Comparison of ENCODE assay signal across 8 cellular contexts in genomic region chr9:133371261-133371711, GRCh38. TPM values are rescaled to one million over a fixed set of nuclear protein-coding genes. Genes with fewer than 3 reads are reported as not detected.
DNase-seq lines count a peak whose midpoint lies in the region; ATAC-seq, FAIRE-seq and TF ChIP-seq lines count a peak whose summit lies in the region.

No MANE protein-coding gene starts in this region.

- ATAC-seq in right lobe of liver, result no peak
- ATAC-seq in stimulated activated naive B cell treated with anti-CD40 and anti-IgM and Interleukin-4, amounts not matched to agents 10 μg/mL and 1 μg/mL and 100 μg/mL, for 72 hours (replicated peaks), result no peak

- H3K27ac Mint-ChIP-seq in T-helper 1 cell treated with Interleukin-12 subunit alpha and Interleukin-12 subunit beta and Interleukin-4 antibody, amounts not matched to agents 30 μg/mL and 1 μg/mL, for 36 hours, result peak overlapping the region; percentile 87
- peak overlapping the region; percentile 84 for H3K27ac Mint-ChIP-seq in stimulated activated naive B cell treated with anti-CD40 and anti-IgM and Interleukin-4, amounts not matched to agents 10 μg/mL and 1 μg/mL and 100 μg/mL, for 72 hours

- H3K27ac ChIP-seq in right lobe of liver (peak overlapping the region in 2 of 3 donors; percentile 23 to 65), mesendoderm (ENCODE audit: low read depth, low read length) (no peak overlapping the region)

- DNase-seq in activated gamma-delta T cell treated with Interleukin-2 at 50 U/mL for 16 hours, result peak; percentile 57
- no peak for DNase-seq in right lobe of liver
- DNase-seq in stimulated activated naive B cell treated with anti-CD40 and anti-IgM and Interleukin-4, amounts not matched to agents 10 μg/mL and 1 μg/mL and 100 μg/mL, for 72 hours, result no peak
- DNase-seq in MG63, result no peak
- no peak for DNase-seq in NCI-H1105 (lab: John Stamatoyannopoulos, UW)
- no peak for DNase-seq in RCC 7860 (ENCODE audit: low spot score)
- no peak for DNase-seq in mesendoderm

- no peak overlapping the region for H3K9ac ChIP-seq in mesendoderm (ENCODE audit: low read length)

- H3K4me2 ChIP-seq in mesendoderm (ENCODE audit: low read length), result no peak overlapping the region

- H3K4me1 ChIP-seq in right lobe of liver, result peaks cover 0 to 67% (median 36%) of the 10 kb centered on the region in 4 donors
- no peaks in the 10 kb centered on the region for H3K4me1 ChIP-seq in mesendoderm (ENCODE audit: control insufficient read depth, low read depth, low read length)

- no peak overlapping the region for H2BK120ac ChIP-seq in mesendoderm (ENCODE audit: low read depth, low read length)

- H3K56ac ChIP-seq in mesendoderm (ENCODE audit: low read length), result no peak overlapping the region

- no peaks in the 10 kb centered on the region for H3K9me3 Mint-ChIP-seq in T-helper 1 cell treated with Interleukin-12 subunit alpha and Interleukin-12 subunit beta and Interleukin-4 antibody, amounts not matched to agents 30 μg/mL and 1 μg/mL, for 36 hours
- no peaks in the 10 kb centered on the region for H3K9me3 Mint-ChIP-seq in stimulated activated naive B cell treated with anti-CD40 and anti-IgM and Interleukin-4, amounts not matched to agents 10 μg/mL and 1 μg/mL and 100 μg/mL, for 72 hours

- no peak overlapping the region for H3K18ac ChIP-seq in mesendoderm (ENCODE audit: low read length)

- H3K79me2 ChIP-seq in mesendoderm (ENCODE audit: control insufficient read depth, insufficient read depth, low read length), result peaks cover 82% of the 10 kb centered on the region

- no peak overlapping the region for H3K23ac ChIP-seq in mesendoderm (ENCODE audit: low read length)

- H2BK5ac ChIP-seq in mesendoderm (ENCODE audit: low read length), result no peak overlapping the region

- no peak for FAIRE-seq in RCC 7860 (lab: Jason Lieb, UNC)

- 57% methylated on average over 6 of the region's 12 CpGs for WGBS in right lobe of liver (ENCODE audit: insufficient coverage, low coverage, low lambda C conversion rate, missing lambda C conversion rate)
- WGBS in mesendoderm (ENCODE audit: extremely low coverage, insufficient coverage, low lambda C conversion rate), result no CpG with 5 or more reads among the region's 12 CpGs

- H2BK15ac ChIP-seq in mesendoderm (replicated peaks; ENCODE audit: low read depth), result no peak overlapping the region

- H3K4me3 ChIP-seq in right lobe of liver (no peak overlapping the region), MG63 (no peak overlapping the region), mesendoderm (ENCODE audit: low read length) (no peak overlapping the region)

- H2AK5ac ChIP-seq in mesendoderm (ENCODE audit: low read length), result no peak overlapping the region

- H3K79me1 ChIP-seq in mesendoderm (ENCODE audit: low read length), result peaks cover 64% of the 10 kb centered on the region

- TF ChIP-seq POLR2A in right lobe of liver (IDR thresholded peaks at IDR 0.05), result no peak

- peak overlapping the region; percentile 76 for H3K4me3 Mint-ChIP-seq in T-helper 1 cell treated with Interleukin-12 subunit alpha and Interleukin-12 subunit beta and Interleukin-4 antibody, amounts not matched to agents 30 μg/mL and 1 μg/mL, for 36 hours
- H3K4me3 Mint-ChIP-seq in stimulated activated naive B cell treated with anti-CD40 and anti-IgM and Interleukin-4, amounts not matched to agents 10 μg/mL and 1 μg/mL and 100 μg/mL, for 72 hours, result peak overlapping the region; percentile 0 to 36

- H3K4ac ChIP-seq in mesendoderm (ENCODE audit: low read depth, low read length), result no peak overlapping the region

- peaks cover 62% of the 10 kb centered on the region for H3K4me1 Mint-ChIP-seq in T-helper 1 cell treated with Interleukin-12 subunit alpha and Interleukin-12 subunit beta and Interleukin-4 antibody, amounts not matched to agents 30 μg/mL and 1 μg/mL, for 36 hours (ENCODE audit: low read depth)
- H3K4me1 Mint-ChIP-seq in stimulated activated naive B cell treated with anti-CD40 and anti-IgM and Interleukin-4, amounts not matched to agents 10 μg/mL and 1 μg/mL and 100 μg/mL, for 72 hours, result peaks cover 50 to 63% of the 10 kb centered on the region in 2 donors

- H4K5ac ChIP-seq in mesendoderm (ENCODE audit: low read length), result no peak overlapping the region

- peaks cover 0 to 24% (median 12%) of the 10 kb centered on the region in 4 donors for H3K36me3 ChIP-seq in right lobe of liver
- peaks cover 69% of the 10 kb centered on the region for H3K36me3 ChIP-seq in MG63
- H3K36me3 ChIP-seq in mesendoderm (ENCODE audit: control insufficient read depth, insufficient read depth, low read length), result peaks cover 9% of the 10 kb centered on the region

- no peak for TF ChIP-seq CTCF in right lobe of liver (IDR thresholded peaks at IDR 0.05)

- H3K36me3 Mint-ChIP-seq in T-helper 1 cell treated with Interleukin-12 subunit alpha and Interleukin-12 subunit beta and Interleukin-4 antibody, amounts not matched to agents 30 μg/mL and 1 μg/mL, for 36 hours (ENCODE audit: low read depth), result peaks cover 35% of the 10 kb centered on the region
- peaks cover 20 to 53% of the 10 kb centered on the region in 2 donors for H3K36me3 Mint-ChIP-seq in stimulated activated naive B cell treated with anti-CD40 and anti-IgM and Interleukin-4, amounts not matched to agents 10 μg/mL and 1 μg/mL and 100 μg/mL, for 72 hours

- H3K27me3 ChIP-seq in right lobe of liver, result no peaks in the 10 kb centered on the region
- H3K27me3 ChIP-seq in MG63, result no peaks in the 10 kb centered on the region
- no peaks in the 10 kb centered on the region for H3K27me3 ChIP-seq in mesendoderm (ENCODE audit: insufficient read depth, low read length, poor library complexity)

- H4K8ac ChIP-seq in mesendoderm (ENCODE audit: low read depth, low read length), result no peak overlapping the region

- intact Hi-C loops in right lobe of liver (cut with DNase I), result no loop called here

- H3K9me3 ChIP-seq in right lobe of liver (no peaks in the 10 kb centered on the region), MG63 (no peaks in the 10 kb centered on the region)

- no peaks in the 10 kb centered on the region for H3K27me3 Mint-ChIP-seq in T-helper 1 cell treated with Interleukin-12 subunit alpha and Interleukin-12 subunit beta and Interleukin-4 antibody, amounts not matched to agents 30 μg/mL and 1 μg/mL, for 36 hours (ENCODE audit: low read depth)
- H3K27me3 Mint-ChIP-seq in stimulated activated naive B cell treated with anti-CD40 and anti-IgM and Interleukin-4, amounts not matched to agents 10 μg/mL and 1 μg/mL and 100 μg/mL, for 72 hours, result no peaks in the 10 kb centered on the region

RNA-seq across cellular contexts. Expression of gene SURF4, which starts 4.6 kb away (rescaled TPM):
- total RNA-seq in right lobe of liver, result 100 to 1,000 TPM; 181 to 243 (median 213) TPM
- 301 and 417 TPM in 2 replicates for total RNA-seq in MG63 (2014; rRNA removed; shearing (Covaris generic); ENCODE audit: low replicate concordance)
- polyA plus RNA-seq in mesendoderm (2013, experiment 1 of 2), result 118 TPM
- 119 TPM for polyA plus RNA-seq in mesendoderm (2013, experiment 2 of 2)

RNA-seq across cellular contexts. Expression of gene STKLD1, which starts 4.9 kb away (rescaled TPM):
- 1 to 10 TPM in 2 of 6 experiments, under 1 TPM in 3, not detected in 1; 0.43 to 2.6 (median 0.81) TPM for total RNA-seq in right lobe of liver
- total RNA-seq in MG63 (2014; rRNA removed; shearing (Covaris generic); ENCODE audit: low replicate concordance), result not detected in 2 replicates
- polyA plus RNA-seq in mesendoderm (2013, experiment 1 of 2), result 0.11 TPM
- polyA plus RNA-seq in mesendoderm (2013, experiment 2 of 2), result not detected

RNA-seq across cellular contexts. Expression of gene SURF2, which starts 14.9 kb away (rescaled TPM):
- total RNA-seq in right lobe of liver, result 10 to 100 TPM in 2 of 6 experiments, 1 to 10 TPM in 4; 6.3 to 16.9 (median 8.2) TPM
- total RNA-seq in MG63 (2014; rRNA removed; shearing (Covaris generic); ENCODE audit: low replicate concordance), result 28.5 and 47.2 TPM in 2 replicates
- polyA plus RNA-seq in mesendoderm (2013, experiment 1 of 2), result 66.8 TPM
- polyA plus RNA-seq in mesendoderm (2013, experiment 2 of 2), result 69.9 TPM

RNA-seq across cellular contexts. Expression of gene SURF1, which starts 15.0 kb away (rescaled TPM):
- total RNA-seq in right lobe of liver, result 10 to 100 TPM; 37.4 to 68.8 (median 44.5) TPM
- total RNA-seq in MG63 (2014; rRNA removed; shearing (Covaris generic); ENCODE audit: low replicate concordance), result 37.4 and 48.4 TPM in 2 replicates
- 20.4 TPM for polyA plus RNA-seq in mesendoderm (2013, experiment 1 of 2)
- 20.1 TPM for polyA plus RNA-seq in mesendoderm (2013, experiment 2 of 2)

RNA-seq across cellular contexts. Expression of gene RPL7A, which starts 23.3 kb away (rescaled TPM):
- total RNA-seq in right lobe of liver, result 100 to 1,000 TPM; 529 to 851 (median 616) TPM
- total RNA-seq in MG63 (2014; rRNA removed; shearing (Covaris generic); ENCODE audit: low replicate concordance), result 2,766 and 2,991 TPM in 2 replicates
- 2,135 TPM for polyA plus RNA-seq in mesendoderm (2013, experiment 1 of 2)
- 2,151 TPM for polyA plus RNA-seq in mesendoderm (2013, experiment 2 of 2)
